In the genomic region with DNA sequence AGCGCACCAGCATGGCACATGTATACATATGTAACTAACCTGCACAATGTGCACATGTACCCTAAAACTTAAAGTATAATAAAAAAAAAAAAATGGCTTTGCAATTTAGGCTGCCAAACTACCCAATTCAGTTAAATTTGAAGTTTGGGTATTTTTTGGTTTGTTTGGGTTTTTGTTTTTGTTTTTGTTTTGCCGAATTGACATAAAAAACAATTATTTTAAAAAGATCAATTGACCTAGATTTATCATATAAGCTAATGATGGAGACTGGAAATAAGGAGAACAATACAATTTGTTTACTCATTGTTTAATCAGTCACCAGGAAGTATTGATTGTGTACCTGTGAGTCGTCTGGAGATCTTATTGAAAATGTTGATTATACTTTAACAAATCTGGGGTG, we compare ENCODE assay signal across 24 cellular contexts.
A peak's percentile ranks its signal among the peaks of the same experiment; 100 is the strongest.
DNase-seq lines count a peak whose midpoint lies in the region; ATAC-seq, FAIRE-seq and TF ChIP-seq lines count a peak whose summit lies in the region.
"Had no signal": no experiment of that assay in that cellular context is flagged by ENCODE, and none has a peak within 500 bp of the region (broad histone marks: within the 10 kb centered on the region; RNA-seq: fewer than 3 reads in every experiment).

No MANE protein-coding gene starts in this region.

- CTCF ChIA-PET in A549 (lab: Yijun Ruan, JAX) (no interaction called here), K562 (lab: Yijun Ruan, JAX; ENCODE audit: low intra/inter-chr PET ratio) (no interaction called here)

- FAIRE-seq in A549 (lab: Jason Lieb, UNC) = no peak
- FAIRE-seq in HTR-8/SVneo (lab: Jason Lieb, UNC) = peak; percentile 60
- no peak for FAIRE-seq in K562 (lab: Jason Lieb, UNC)
- FAIRE-seq: A204.1, GM12878, GM12892, GM18507 had no signal

- 72% methylated on average over 3 of the region's 3 CpGs for WGBS in A549 (ENCODE audit: missing lambda C conversion rate)
- 42% methylated on average over 2 of the region's 3 CpGs for WGBS in K562 (ENCODE audit: insufficient coverage, low coverage, missing lambda C conversion rate)

- no peaks in the 10 kb centered on the region for H4K20me1 ChIP-seq in K562 (replicated peaks; ENCODE audit: control insufficient read depth, insufficient read depth, low read length)
- H4K20me1 ChIP-seq: BLaER1 treated with 17β-estradiol and CSF1 and Interleukin-3, amounts not matched to agents 10 nM and 100 nM had no signal

- no peaks in the 10 kb centered on the region for H3K9me1 ChIP-seq in K562 (ENCODE audit: control insufficient read depth, insufficient read depth, low read length)

- TF ChIP-seq CTCF in A549 (IDR thresholded peaks at IDR 0.05) = no peak
- no peak for TF ChIP-seq CTCF in K562 (IDR thresholded peaks at IDR 0.05 in 2 of 3, conservative IDR thresholded peaks at IDR 0.05 in 1 of 3; ENCODE audit: insufficient read depth in 2 of 3, low read depth in 1 of 3, low read length in 3 of 3)

- H3K36me3 Mint-ChIP-seq in activated T-cell treated with anti-CD3 and anti-CD28 coated beads, Interleukin-2, amount 50 U/mL, for 24 hours (ENCODE audit: low read depth) = peaks cover 49% of the 10 kb centered on the region

- TF ChIP-seq EP300 in A549 (IDR thresholded peaks at IDR 0.05) (no peak), K562 (IDR thresholded peaks at IDR 0.05; ENCODE audit: low read length) (no peak)

- no peaks in the 10 kb centered on the region for H3K9me3 ChIP-seq in A549
- no peaks in the 10 kb centered on the region for H3K9me3 ChIP-seq in K562 (replicated peaks; ENCODE audit: control insufficient read depth, insufficient read depth, low read depth, low read length)

- H3K79me2 ChIP-seq in K562 (ENCODE audit: control insufficient read depth, insufficient read depth, low read length) = no peaks in the 10 kb centered on the region

- no peak overlapping the region for H3K4me3 ChIP-seq in A549
- H3K4me3 ChIP-seq in K562 = no peak overlapping the region
- H3K4me3 ChIP-seq: BLaER1 treated with 17β-estradiol and CSF1 and Interleukin-3, amounts not matched to agents 10 nM and 100 nM; GM12878 had no signal

- in situ Hi-C loops in K562 (cut with MboI) = no loop called here

- no peak overlapping the region for H3K4me3 Mint-ChIP-seq in activated T-cell treated with anti-CD3 and anti-CD28 coated beads, Interleukin-2, amount 50 U/mL, for 24 hours
- H3K4me3 Mint-ChIP-seq: B cell; CD4-positive, alpha-beta T cell; CD8-positive, alpha-beta T cell had no signal

- peaks cover 3% of the 10 kb centered on the region; the same call in 1 of the 3 replicates for H3K4me1 ChIP-seq in A549
- H3K4me1 ChIP-seq in K562 (replicated peaks in 1 of 2; ENCODE audit: control insufficient read depth in 2 of 2, insufficient read depth in 2 of 2, low read length in 2 of 2) = no peaks in the 10 kb centered on the region
- H3K4me1 ChIP-seq: BLaER1 treated with 17β-estradiol and CSF1 and Interleukin-3, amounts not matched to agents 10 nM and 100 nM had no signal

- H3K4me2 ChIP-seq in A549 (no peak overlapping the region), K562 (ENCODE audit: insufficient read depth, low read length) (no peak overlapping the region)
- H3K4me2 ChIP-seq: BLaER1 treated with 17β-estradiol and CSF1 and Interleukin-3, amounts not matched to agents 10 nM and 100 nM had no signal

- H3K4me1 Mint-ChIP-seq in activated T-cell treated with anti-CD3 and anti-CD28 coated beads, Interleukin-2, amount 50 U/mL, for 24 hours (ENCODE audit: low read depth) = peaks cover 4% of the 10 kb centered on the region
- H3K4me1 Mint-ChIP-seq: B cell had no signal

- H3K9ac ChIP-seq in K562 (ENCODE audit: insufficient read depth in 1 of 2, low read depth in 2 of 2, low read length in 2 of 2) = no peak overlapping the region
- H3K9ac ChIP-seq: BLaER1 treated with 17β-estradiol and CSF1 and Interleukin-3, amounts not matched to agents 10 nM and 100 nM had no signal

- POLR2A ChIA-PET in A549 (lab: Yijun Ruan, JAX) (no interaction called here), K562 (lab: Yijun Ruan, JAX) (no interaction called here)

- H2AFZ ChIP-seq in K562 (ENCODE audit: low read depth, low read length) = no peak overlapping the region

- DNase-seq in A549 (ENCODE audit: low read depth in 1 of 2, low spot score in 1 of 2) (no peak), HTR-8/SVneo (ENCODE audit: insufficient read length, low spot score) (no peak), K562 (ENCODE audit: extremely low read depth in 1 of 4, low spot score in 3 of 4) (no peak), COR-L47 (lab: John Stamatoyannopoulos, UW) (no peak), NCI-H1105 (lab: John Stamatoyannopoulos, UW) (no peak)
- DNase-seq in activated T-cell treated with anti-CD3 and anti-CD28 coated beads, Interleukin-2, amount 50 U/mL, for 24 hours = no peak
- DNase-seq: 8988T; AML-193; CD4-positive, alpha-beta T cell; CD8-positive, alpha-beta T cell; DMS 273 treated with DMSO at 0.1 percent for 48 hours; DMS153; DMS53; DMS79; DND-41; EL; GDM1 had no signal

- H3K27me3 ChIP-seq in K562 (ENCODE audit: control insufficient read depth in 2 of 2, insufficient read depth in 2 of 2, low read length in 2 of 2) = no peaks in the 10 kb centered on the region
- H3K27me3 ChIP-seq: BLaER1 treated with 17β-estradiol and CSF1 and Interleukin-3, amounts not matched to agents 10 nM and 100 nM had no signal

- TF ChIP-seq RAD21 in A549 (conservative IDR thresholded peaks at IDR 0.05 in 1 of 2, IDR thresholded peaks at IDR 0.05 in 1 of 2) (no peak), K562 (CRISPR knock-in tag; conservative IDR thresholded peaks at IDR 0.05 in 1 of 2, IDR thresholded peaks at IDR 0.05 in 1 of 2) (no peak)

- H3K27ac Mint-ChIP-seq in activated T-cell treated with anti-CD3 and anti-CD28 coated beads, Interleukin-2, amount 50 U/mL, for 24 hours = no peak overlapping the region
- H3K27ac Mint-ChIP-seq: B cell; CD4-positive, alpha-beta T cell; CD8-positive, alpha-beta T cell had no signal

- TF ChIP-seq POLR2A in A549 (IDR thresholded peaks at IDR 0.05; ENCODE audit: low read length) = no peak
- TF ChIP-seq POLR2A in K562 (conservative IDR thresholded peaks at IDR 0.05) = no peak

- BruUV-seq in K562 (replicated peaks; lab: Mats Ljungman, UMichigan) = no TSS peak

- H3K36me3 ChIP-seq in K562 (ENCODE audit: control insufficient read depth, insufficient read depth, low read length) = 0 out of 3 replicates have a peak, but pooled peaks cover 3% of the 10 kb centered on the region

- H3K27me3 Mint-ChIP-seq in activated T-cell treated with anti-CD3 and anti-CD28 coated beads, Interleukin-2, amount 50 U/mL, for 24 hours = no peaks in the 10 kb centered on the region
- H3K27me3 Mint-ChIP-seq: B cell; CD4-positive, alpha-beta T cell had no signal

- peaks cover 4% of the 10 kb centered on the region for H3K9me3 Mint-ChIP-seq in activated T-cell treated with anti-CD3 and anti-CD28 coated beads, Interleukin-2, amount 50 U/mL, for 24 hours

- no peak overlapping the region for H3K27ac ChIP-seq in A549
- no peak overlapping the region for H3K27ac ChIP-seq in K562 (ENCODE audit: extremely low read depth, low read depth, low read length)
- H3K27ac ChIP-seq: BLaER1 treated with 17β-estradiol and CSF1 and Interleukin-3, amounts not matched to agents 10 nM and 100 nM; C4-2B had no signal

- intact Hi-C loops in K562 (cut with micrococcal nuclease) = no loop called here

- no peak for ATAC-seq in A549
- no peak for ATAC-seq in K562
- ATAC-seq: CD8-positive, alpha-beta T cell; GM12878 had no signal

TF ChIP-seq in A549, 52 proteins besides CTCF, POLR2A, EP300 and RAD21:
- TF ChIP-seq FOXS1 (CRISPR knock-in tag; IDR thresholded peaks at IDR 0.05) (no peak), MAFK (IDR thresholded peaks at IDR 0.05; ENCODE audit: partially characterized antibody) (peak; percentile 78), ESRRA (IDR thresholded peaks at IDR 0.05; ENCODE audit: borderline replicate concordance, low read length) (no peak), HOXB13 (CRISPR knock-in tag; IDR thresholded peaks at IDR 0.05; ENCODE audit: low read depth) (no peak), JUN (IDR thresholded peaks at IDR 0.05) (no peak), RARB (CRISPR knock-in tag; IDR thresholded peaks at IDR 0.05) (no peak), CEBPB (IDR thresholded peaks at IDR 0.05) (no peak)

TF ChIP-seq in K562, 482 proteins besides CTCF, POLR2A, EP300 and RAD21 (continues in another document):
- TF ChIP-seq HDAC3 (IDR thresholded peaks at IDR 0.05; ENCODE audit: borderline replicate concordance, partially characterized antibody) (no peak), SAFB (IDR thresholded peaks at IDR 0.05; ENCODE audit: borderline replicate concordance, low read depth, low read length) (no peak), TGIF2 (CRISPR knock-in tag; IDR thresholded peaks at IDR 0.05) (no peak), ZNF316 (IDR thresholded peaks at IDR 0.05) (peak; percentile 64), ZSCAN32 (CRISPR knock-in tag; IDR thresholded peaks at IDR 0.05) (no peak), MAFF (IDR thresholded peaks at IDR 0.05; ENCODE audit: low read length) (peak; percentile 10; the same call in 1 of the 2 replicates)
- TF ChIP-seq, protein P1, sequence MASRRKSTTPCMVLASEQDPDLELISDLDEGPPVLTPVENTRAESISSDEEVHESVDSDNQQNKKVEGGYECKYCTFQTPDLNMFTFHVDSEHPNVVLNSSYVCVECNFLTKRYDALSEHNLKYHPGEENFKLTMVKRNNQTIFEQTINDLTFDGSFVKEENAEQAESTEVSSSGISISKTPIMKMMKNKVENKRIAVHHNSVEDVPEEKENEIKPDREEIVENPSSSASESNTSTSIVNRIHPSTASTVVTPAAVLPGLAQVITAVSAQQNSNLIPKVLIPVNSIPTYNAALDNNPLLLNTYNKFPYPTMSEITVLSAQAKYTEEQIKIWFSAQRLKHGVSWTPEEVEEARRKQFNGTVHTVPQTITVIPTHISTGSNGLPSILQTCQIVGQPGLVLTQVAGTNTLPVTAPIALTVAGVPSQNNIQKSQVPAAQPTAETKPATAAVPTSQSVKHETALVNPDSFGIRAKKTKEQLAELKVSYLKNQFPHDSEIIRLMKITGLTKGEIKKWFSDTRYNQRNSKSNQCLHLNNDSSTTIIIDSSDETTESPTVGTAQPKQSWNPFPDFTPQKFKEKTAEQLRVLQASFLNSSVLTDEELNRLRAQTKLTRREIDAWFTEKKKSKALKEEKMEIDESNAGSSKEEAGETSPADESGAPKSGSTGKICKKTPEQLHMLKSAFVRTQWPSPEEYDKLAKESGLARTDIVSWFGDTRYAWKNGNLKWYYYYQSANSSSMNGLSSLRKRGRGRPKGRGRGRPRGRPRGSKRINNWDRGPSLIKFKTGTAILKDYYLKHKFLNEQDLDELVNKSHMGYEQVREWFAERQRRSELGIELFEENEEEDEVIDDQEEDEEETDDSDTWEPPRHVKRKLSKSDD (conservative IDR thresholded peaks at IDR 0.05; ENCODE audit: low read length) = no peak
- TF ChIP-seq, protein P2, sequence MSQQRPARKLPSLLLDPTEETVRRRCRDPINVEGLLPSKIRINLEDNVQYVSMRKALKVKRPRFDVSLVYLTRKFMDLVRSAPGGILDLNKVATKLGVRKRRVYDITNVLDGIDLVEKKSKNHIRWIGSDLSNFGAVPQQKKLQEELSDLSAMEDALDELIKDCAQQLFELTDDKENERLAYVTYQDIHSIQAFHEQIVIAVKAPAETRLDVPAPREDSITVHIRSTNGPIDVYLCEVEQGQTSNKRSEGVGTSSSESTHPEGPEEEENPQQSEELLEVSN (IDR thresholded peaks at IDR 0.05; ENCODE audit: borderline replicate concordance in 1 of 2, extremely low read depth in 1 of 2, insufficient read depth in 1 of 2, insufficient read length in 1 of 2, low read depth in 1 of 2, low read length in 1 of 2, poor library complexity in 1 of 2, severe bottlenecking in 1 of 2) = no peak
